ENCODE assay signal across 23 cellular contexts in the genomic region with DNA sequence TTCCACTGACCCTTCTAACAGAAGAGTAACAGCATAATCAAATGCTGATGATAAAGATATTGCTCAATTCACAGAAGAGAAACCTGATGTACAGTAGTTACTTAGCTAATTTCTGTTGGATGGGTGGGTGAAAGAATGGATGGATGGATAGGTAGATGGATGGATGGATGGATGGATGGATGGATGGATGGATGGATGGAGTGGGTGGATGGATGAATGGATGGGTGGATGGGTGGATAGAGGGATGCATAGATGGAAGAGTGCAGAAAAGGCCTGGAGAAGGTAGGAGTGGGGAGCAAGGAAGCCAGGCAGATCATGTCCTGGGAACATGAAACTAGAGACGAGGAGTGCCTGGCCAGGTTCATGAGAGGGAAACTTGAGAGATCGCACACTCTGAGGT.
DNase-seq lines count a peak whose midpoint lies in the region; ATAC-seq and TF ChIP-seq lines count a peak whose summit lies in the region.
"Had no signal": no experiment of that assay in that cellular context is flagged by ENCODE, and none has a peak within 500 bp of the region (broad histone marks: within the 10 kb centered on the region; RNA-seq: fewer than 3 reads in every experiment).

No MANE protein-coding gene starts in this region.

- peaks cover 6% of the 10 kb centered on the region for H3K4me1 Mint-ChIP-seq in activated CD4-positive, alpha-beta T cell treated with anti-CD3 and anti-CD28 coated beads, Interleukin-2, amount 10 ng/mL, durations not matched to agents 24 days and 14 days

- H3K27me3 Mint-ChIP-seq in activated CD4-positive, alpha-beta T cell treated with anti-CD3 and anti-CD28 coated beads, Interleukin-2, amount 10 ng/mL, durations not matched to agents 24 days and 14 days, result peaks cover 12% of the 10 kb centered on the region

- ATAC-seq in HG02973 (IDR thresholded peaks at IDR 0.05; ENCODE audit: unreplicated experiment), result no peak
- ATAC-seq: GM12878 had no signal

- H3K9me3 Mint-ChIP-seq in activated CD4-positive, alpha-beta T cell treated with anti-CD3 and anti-CD28 coated beads, Interleukin-2, amount 10 ng/mL, durations not matched to agents 24 days and 14 days, result peaks cover 23% of the 10 kb centered on the region

- H3K27ac ChIP-seq in caudate nucleus (ENCODE audit: low read depth, low read length), result peak overlapping the region; percentile 24
- H3K27ac ChIP-seq in suprapubic skin, result no peak overlapping the region
- H3K27ac ChIP-seq: 22Rv1, BLaER1 had no signal

- no peaks in the 10 kb centered on the region for H3K36me3 ChIP-seq in suprapubic skin
- H3K36me3 ChIP-seq: BE2C, BLaER1 had no signal

- H3K4me1 ChIP-seq in suprapubic skin, result no peaks in the 10 kb centered on the region
- H3K4me1 ChIP-seq: BE2C, BLaER1 had no signal

- H3K27me3 ChIP-seq in suprapubic skin, result no peaks in the 10 kb centered on the region
- H3K27me3 ChIP-seq: BE2C, BLaER1 had no signal

- no peak for TF ChIP-seq EP300 in suprapubic skin (IDR thresholded peaks at IDR 0.05)

- H3K4me3 Mint-ChIP-seq in activated CD4-positive, alpha-beta T cell treated with anti-CD3 and anti-CD28 coated beads, Interleukin-2, amount 10 ng/mL, durations not matched to agents 24 days and 14 days, result no peak overlapping the region
- H3K4me3 Mint-ChIP-seq: CD14-positive monocyte; CD4-positive, alpha-beta memory T cell; CD4-positive, CD25-positive, alpha-beta regulatory T cell; CD8-positive, alpha-beta memory T cell had no signal

- TF ChIP-seq CTCF in suprapubic skin (IDR thresholded peaks at IDR 0.05), result no peak

- H3K27ac Mint-ChIP-seq in activated CD4-positive, alpha-beta T cell treated with anti-CD3 and anti-CD28 coated beads, Interleukin-2, amount 10 ng/mL, durations not matched to agents 24 days and 14 days, result no peak overlapping the region
- H3K27ac Mint-ChIP-seq: CD14-positive monocyte; CD4-positive, alpha-beta memory T cell; CD8-positive, alpha-beta memory T cell had no signal

- no peaks in the 10 kb centered on the region for H3K9me3 ChIP-seq in suprapubic skin
- H3K9me3 ChIP-seq: BE2C had no signal

- H3K4me3 ChIP-seq in suprapubic skin, result no peak overlapping the region
- H3K4me3 ChIP-seq: BLaER1, GM12878 had no signal

- 98% methylated on average over 2 of the region's 2 CpGs for WGBS in suprapubic skin

- H3K36me3 Mint-ChIP-seq in activated CD4-positive, alpha-beta T cell treated with anti-CD3 and anti-CD28 coated beads, Interleukin-2, amount 10 ng/mL, durations not matched to agents 24 days and 14 days (ENCODE audit: low read depth), result no peaks in the 10 kb centered on the region
- H3K36me3 Mint-ChIP-seq: CD14-positive monocyte had no signal

- peak; percentile 32 for DNase-seq in activated CD4-positive, alpha-beta T cell treated with anti-CD3 and anti-CD28 coated beads, Interleukin-2, amount 10 ng/mL, durations not matched to agents 24 days and 14 days
- DNase-seq in activated CD4-positive, alpha-beta T cell treated with anti-CD3 and anti-CD28 coated beads, Interleukin-2, amount 50 U/mL, for 1 hour, result no peak
- DNase-seq in caudate nucleus (lab: John Stamatoyannopoulos, UW) (no peak), suprapubic skin (ENCODE audit: low spot score in 2 of 2) (no peak)
- DNase-seq: ACHN; BE2C; C1 segment of cervical spinal cord; CD4-positive, alpha-beta memory T cell; CD4-positive, CD25-positive, alpha-beta regulatory T cell; CD8-positive, alpha-beta memory T cell; COR-L47; DMS 273 treated with DMSO at 0.1 percent for 48 hours; DMS153; DMS53; DMS79; DND-41; EL; GDM1 had no signal

- no peak for TF ChIP-seq POLR2A in suprapubic skin (IDR thresholded peaks at IDR 0.05)

- intact Hi-C loops in activated CD4-positive, alpha-beta T cell treated with anti-CD3 and anti-CD28 coated beads, Interleukin-2, amount 10 ng/mL, durations not matched to agents 24 days and 14 days (cut with micrococcal nuclease), result no loop called here
